Comparison of ENCODE assay signal across 15 cellular contexts in genomic region chr2:207901401-207901800, GRCh38.
"Had no signal": no experiment of that assay in that cellular context is flagged by ENCODE, and none has a peak within 500 bp of the region (broad histone marks: within the 10 kb centered on the region; RNA-seq: fewer than 3 reads in every experiment).

No MANE protein-coding gene starts in this region.

- H3K4me1 Mint-ChIP-seq: activated CD4-positive, alpha-beta memory T cell treated with anti-CD3 and anti-CD28 coated beads, Interleukin-2, amount 10 ng/mL, durations not matched to agents 7 days and 5 days; activated naive CD8-positive, alpha-beta T cell treated with anti-CD3 and anti-CD28 coated beads for 36 hours; natural killer cell; stimulated activated naive CD8-positive, alpha-beta T cell treated with anti-CD3 and anti-CD28 coated beads, Interleukin-15, amount 100 ng/mL, for 72 hours had no signal

- DNase-seq: activated CD4-positive, alpha-beta memory T cell treated with anti-CD3 and anti-CD28 coated beads, Interleukin-2, amount 10 ng/mL, durations not matched to agents 7 days and 5 days; activated CD4-positive, alpha-beta T cell treated with anti-CD3 and anti-CD28 coated beads for 1 hour; activated gamma-delta T cell treated with Interleukin-2 at 50 U/mL for 16 hours; activated naive CD8-positive, alpha-beta T cell treated with anti-CD3 and anti-CD28 coated beads for 36 hours; activated T-cell treated with anti-CD3 and anti-CD28 coated beads, Interleukin-2, amount 50 U/mL, for 48 hours; foreskin melanocyte; left cardiac atrium; mammary epithelial cell; mucosa of descending colon; natural killer cell; stimulated activated CD4-positive, alpha-beta T cell treated with anti-CD3 and anti-CD28 coated beads, Interleukin-4, amount 100 ng/mL, for 24 hours; stimulated activated naive CD8-positive, alpha-beta T cell treated with anti-CD3 and anti-CD28 coated beads, Interleukin-15, amount 100 ng/mL, for 72 hours; T1000; testis had no signal

- H3K36me3 Mint-ChIP-seq: activated naive CD8-positive, alpha-beta T cell treated with anti-CD3 and anti-CD28 coated beads for 36 hours; natural killer cell had no signal

- H3K9me3 Mint-ChIP-seq: activated CD4-positive, alpha-beta memory T cell treated with anti-CD3 and anti-CD28 coated beads, Interleukin-2, amount 10 ng/mL, durations not matched to agents 7 days and 5 days; activated naive CD8-positive, alpha-beta T cell treated with anti-CD3 and anti-CD28 coated beads for 36 hours; natural killer cell; stimulated activated naive CD8-positive, alpha-beta T cell treated with anti-CD3 and anti-CD28 coated beads, Interleukin-15, amount 100 ng/mL, for 72 hours had no signal

- H3K27ac ChIP-seq: cardiac muscle cell, testis had no signal

- ATAC-seq: left cardiac atrium; natural killer cell; stimulated activated naive CD8-positive, alpha-beta T cell treated with anti-CD3 and anti-CD28 coated beads, Interleukin-15, amount 100 ng/mL, for 72 hours had no signal

- H3K27me3 ChIP-seq: cardiac muscle cell, testis had no signal

- H3K36me3 ChIP-seq: cardiac muscle cell had no signal

- H3K4me3 ChIP-seq: cardiac muscle cell, mucosa of descending colon, testis had no signal

- H3K27ac Mint-ChIP-seq: activated CD4-positive, alpha-beta memory T cell treated with anti-CD3 and anti-CD28 coated beads, Interleukin-2, amount 10 ng/mL, durations not matched to agents 7 days and 5 days; activated naive CD8-positive, alpha-beta T cell treated with anti-CD3 and anti-CD28 coated beads for 36 hours; natural killer cell; stimulated activated naive CD8-positive, alpha-beta T cell treated with anti-CD3 and anti-CD28 coated beads, Interleukin-15, amount 100 ng/mL, for 72 hours had no signal

- H3K4me1 ChIP-seq: testis had no signal

- H3K4me3 Mint-ChIP-seq: activated CD4-positive, alpha-beta memory T cell treated with anti-CD3 and anti-CD28 coated beads, Interleukin-2, amount 10 ng/mL, durations not matched to agents 7 days and 5 days; activated naive CD8-positive, alpha-beta T cell treated with anti-CD3 and anti-CD28 coated beads for 36 hours; natural killer cell; stimulated activated naive CD8-positive, alpha-beta T cell treated with anti-CD3 and anti-CD28 coated beads, Interleukin-15, amount 100 ng/mL, for 72 hours had no signal

- H3K27me3 Mint-ChIP-seq: activated CD4-positive, alpha-beta memory T cell treated with anti-CD3 and anti-CD28 coated beads, Interleukin-2, amount 10 ng/mL, durations not matched to agents 7 days and 5 days; activated naive CD8-positive, alpha-beta T cell treated with anti-CD3 and anti-CD28 coated beads for 36 hours; stimulated activated naive CD8-positive, alpha-beta T cell treated with anti-CD3 and anti-CD28 coated beads, Interleukin-15, amount 100 ng/mL, for 72 hours had no signal

- H3K9me3 ChIP-seq: mucosa of descending colon, testis had no signal
